In the genomic region with DNA sequence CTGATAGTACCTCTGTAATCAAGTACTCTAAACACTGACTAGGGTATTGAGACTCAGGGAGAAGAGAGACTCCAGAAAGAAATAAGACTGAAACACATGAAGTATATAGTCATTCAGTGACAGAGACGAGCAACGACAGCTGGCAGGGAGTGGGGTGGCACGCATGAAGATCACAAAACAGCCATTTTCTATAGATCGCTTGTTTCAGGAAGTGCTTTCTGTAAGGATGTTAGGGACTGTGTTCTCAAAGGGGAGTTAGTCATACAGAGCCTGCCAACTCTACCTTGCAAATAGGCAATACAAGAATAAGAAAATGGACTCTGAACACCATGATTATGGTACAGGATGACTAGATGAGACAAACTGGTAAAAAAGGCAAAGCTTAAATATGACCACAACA, we compare ENCODE assay signal across 8 cellular contexts.
DNase-seq lines count a peak whose midpoint lies in the region; ATAC-seq and TF ChIP-seq lines count a peak whose summit lies in the region.

No MANE protein-coding gene starts in this region.

- peaks cover 21% of the 10 kb centered on the region for H3K36me3 Mint-ChIP-seq in activated CD4-positive, alpha-beta T cell treated with anti-CD3 and anti-CD28 coated beads, Interleukin-2, amount 10 ng/mL, durations not matched to agents 7 days and 5 days (ENCODE audit: low read depth)

- POLR2A ChIA-PET in activated CD4-positive, alpha-beta T cell treated with anti-CD3 and anti-CD28 coated beads, Interleukin-2, amount 10 ng/mL, durations not matched to agents 7 days and 5 days (lab: Charles Lee), result interaction anchor here (0.6 kb wide), 1 partner anchor 127 kb away, joined by 4 read pairs; no protein-coding TSS in a partner anchor
- POLR2A ChIA-PET in HEK293T (lab: Yijun Ruan, JAX), result no interaction called here

- no peaks in the 10 kb centered on the region for H3K27me3 Mint-ChIP-seq in activated CD4-positive, alpha-beta T cell treated with anti-CD3 and anti-CD28 coated beads, Interleukin-2, amount 10 ng/mL, durations not matched to agents 7 days and 5 days

- ATAC-seq in GM19035 (IDR thresholded peaks at IDR 0.05; ENCODE audit: unreplicated experiment) (peak; percentile 94), HG02970 (IDR thresholded peaks at IDR 0.05; ENCODE audit: low FRiP score, unreplicated experiment) (peak; percentile 69)

- CTCF ChIA-PET in activated CD4-positive, alpha-beta T cell treated with anti-CD3 and anti-CD28 coated beads, Interleukin-2, amount 10 ng/mL, durations not matched to agents 7 days and 5 days (lab: Charles Lee), result no interaction called here
- CTCF ChIA-PET in HEK293T (lab: Yijun Ruan, JAX), result no interaction called here

- DNase-seq in activated CD4-positive, alpha-beta T cell treated with anti-CD3 and anti-CD28 coated beads, Interleukin-2, amount 10 ng/mL, durations not matched to agents 7 days and 5 days, result peak; percentile 35
- peak; percentile 7 for DNase-seq in stimulated activated CD4-positive, alpha-beta T cell treated with anti-CD3 and anti-CD28 coated beads, Interleukin-2, amount 100 ng/mL, for 4 hours (ENCODE audit: low read depth)
- DNase-seq in caudate nucleus (lab: John Stamatoyannopoulos, UW) (no peak), HEK293T (ENCODE audit: extremely low spot score) (no peak), hepatic stellate cell (ENCODE audit: low spot score) (no peak), SKM-1 (lab: John Stamatoyannopoulos, UW; ENCODE audit: unreplicated experiment) (no peak)

- no peak overlapping the region for H3K4me3 Mint-ChIP-seq in activated CD4-positive, alpha-beta T cell treated with anti-CD3 and anti-CD28 coated beads, Interleukin-2, amount 10 ng/mL, durations not matched to agents 7 days and 5 days

- no peaks in the 10 kb centered on the region for H3K9me3 Mint-ChIP-seq in activated CD4-positive, alpha-beta T cell treated with anti-CD3 and anti-CD28 coated beads, Interleukin-2, amount 10 ng/mL, durations not matched to agents 7 days and 5 days

- no peak overlapping the region for H3K27ac ChIP-seq in caudate nucleus (ENCODE audit: low read depth, low read length)

- H3K4me1 Mint-ChIP-seq in activated CD4-positive, alpha-beta T cell treated with anti-CD3 and anti-CD28 coated beads, Interleukin-2, amount 10 ng/mL, durations not matched to agents 7 days and 5 days, result peaks cover 21% of the 10 kb centered on the region

- no peak overlapping the region for H3K27ac Mint-ChIP-seq in activated CD4-positive, alpha-beta T cell treated with anti-CD3 and anti-CD28 coated beads, Interleukin-2, amount 10 ng/mL, durations not matched to agents 7 days and 5 days

TF ChIP-seq in HEK293T, 16 proteins besides CTCF, POLR2A, EP300 and RAD21:
- TF ChIP-seq HDGF (IDR thresholded peaks at IDR 0.05; ENCODE audit: borderline replicate concordance) (no peak), ARNT (IDR thresholded peaks at IDR 0.05) (no peak), TARDBP (IDR thresholded peaks at IDR 0.05) (no peak), FOXA1 (IDR thresholded peaks at IDR 0.05) (no peak), SUZ12 (IDR thresholded peaks at IDR 0.05) (no peak), LEF1 (IDR thresholded peaks at IDR 0.05; ENCODE audit: borderline replicate concordance) (no peak), BHLHE40 (IDR thresholded peaks at IDR 0.05; ENCODE audit: borderline replicate concordance) (no peak), FOXM1 (IDR thresholded peaks at IDR 0.05; ENCODE audit: borderline replicate concordance) (no peak), L3MBTL2 (conservative IDR thresholded peaks at IDR 0.05) (no peak), CTBP1 (IDR thresholded peaks at IDR 0.05; ENCODE audit: borderline replicate concordance) (no peak), NFRKB (IDR thresholded peaks at IDR 0.05) (no peak), SP1 (IDR thresholded peaks at IDR 0.05) (no peak), FOXK2 (IDR thresholded peaks at IDR 0.05) (no peak), ZNF384 (IDR thresholded peaks at IDR 0.05) (no peak), ELF4 (IDR thresholded peaks at IDR 0.05) (no peak)
- TF ChIP-seq, protein P1, sequence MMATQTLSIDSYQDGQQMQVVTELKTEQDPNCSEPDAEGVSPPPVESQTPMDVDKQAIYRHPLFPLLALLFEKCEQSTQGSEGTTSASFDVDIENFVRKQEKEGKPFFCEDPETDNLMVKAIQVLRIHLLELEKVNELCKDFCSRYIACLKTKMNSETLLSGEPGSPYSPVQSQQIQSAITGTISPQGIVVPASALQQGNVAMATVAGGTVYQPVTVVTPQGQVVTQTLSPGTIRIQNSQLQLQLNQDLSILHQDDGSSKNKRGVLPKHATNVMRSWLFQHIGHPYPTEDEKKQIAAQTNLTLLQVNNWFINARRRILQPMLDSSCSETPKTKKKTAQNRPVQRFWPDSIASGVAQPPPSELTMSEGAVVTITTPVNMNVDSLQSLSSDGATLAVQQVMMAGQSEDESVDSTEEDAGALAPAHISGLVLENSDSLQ (IDR thresholded peaks at IDR 0.05), result no peak

Comparison
In these comparisons a context has a peak if more than half of its experiments do, and no peak if none do; other contexts are left out.
1. DNase-seq: peak in activated CD4-positive, alpha-beta T cell treated with anti-CD3 and anti-CD28 coated beads, Interleukin-2, amount 10 ng/mL, durations not matched to agents 7 days and 5 days (single experiment) and stimulated activated CD4-positive, alpha-beta T cell treated with anti-CD3 and anti-CD28 coated beads, Interleukin-2, amount 100 ng/mL, for 4 hours (single experiment); none in caudate nucleus (0 of 61), HEK293T (single experiment), hepatic stellate cell (single experiment) and SKM-1 (single experiment).